12 cellular contexts compared by ENCODE assay signal in the genomic region with DNA sequence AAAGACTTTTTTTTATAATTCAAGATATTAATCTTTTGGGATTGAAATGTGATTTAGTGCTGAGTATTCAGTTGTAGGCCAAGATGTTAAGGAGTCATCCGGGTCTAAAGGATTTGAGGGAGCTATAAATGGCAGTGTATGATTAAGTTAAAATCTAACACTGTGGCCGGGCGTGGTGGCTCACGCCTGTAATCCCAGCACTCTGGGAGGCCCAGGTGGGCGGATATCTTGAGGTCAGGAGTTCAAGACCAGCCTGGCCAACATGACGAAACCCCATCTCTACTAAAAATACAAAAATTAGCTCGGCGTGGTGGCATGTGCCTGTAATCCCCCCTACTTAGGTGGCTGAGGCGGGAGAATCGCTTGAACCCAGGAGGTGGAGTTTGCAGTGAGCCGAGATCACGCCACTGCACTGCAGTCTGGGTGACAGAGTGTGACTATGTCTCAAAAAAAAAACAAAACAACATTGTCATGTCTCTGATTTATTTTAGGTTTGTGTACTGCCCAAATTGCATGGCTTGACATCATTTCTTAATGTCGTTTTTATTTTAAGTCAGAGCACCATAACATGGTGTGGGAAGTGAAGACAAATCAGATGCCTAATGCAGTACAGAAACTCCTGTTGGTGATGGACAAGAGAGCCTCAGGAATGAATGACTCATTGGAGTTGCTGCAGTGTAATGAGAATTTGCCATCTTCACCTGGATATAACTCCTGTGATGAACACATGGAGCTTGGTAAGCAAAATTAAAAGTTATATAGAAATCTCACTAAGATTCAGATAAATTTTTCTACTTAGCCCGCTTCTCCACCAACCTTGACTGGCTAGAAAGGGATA. TPM values are rescaled to one million over a fixed set of nuclear protein-coding genes. Genes with fewer than 3 reads are reported as not detected.
DNase-seq lines count a peak whose midpoint lies in the region; ATAC-seq, FAIRE-seq and TF ChIP-seq lines count a peak whose summit lies in the region.
"Had no signal": no experiment of that assay in that cellular context is flagged by ENCODE, and none has a peak within 500 bp of the region (broad histone marks: within the 10 kb centered on the region; RNA-seq: fewer than 3 reads in every experiment).

No MANE protein-coding gene starts in this region.

- peak overlapping the region; percentile 62 for H3K4me2 ChIP-seq in A549

- peak overlapping the region in 1 of 2 experiments; percentile 68; a peak in 4 of 6 replicates for H3K27ac ChIP-seq in A549

- peak overlapping the region; percentile 94 for H3K27ac Mint-ChIP-seq in activated naive CD8-positive, alpha-beta T cell treated with anti-CD3 and anti-CD28 coated beads, Interleukin-2, amount 50 U/mL, for 24 hours

- TF ChIP-seq POLR2A in A549 (IDR thresholded peaks at IDR 0.05; ENCODE audit: low read length) = no peak
- no peak for TF ChIP-seq POLR2A in H54 (IDR thresholded peaks at IDR 0.05; ENCODE audit: low read depth, low read length)

- peaks cover 63% of the 10 kb centered on the region for H3K4me1 Mint-ChIP-seq in activated naive CD8-positive, alpha-beta T cell treated with anti-CD3 and anti-CD28 coated beads, Interleukin-2, amount 50 U/mL, for 24 hours

- no peaks in the 10 kb centered on the region for H3K9me3 ChIP-seq in A549
- H3K9me3 ChIP-seq: tibial nerve had no signal

- POLR2A ChIA-PET in A549 (lab: Yijun Ruan, JAX) = interaction anchor here (1.0 to 1.2 kb wide), 2 partner anchors 10 to 11 kb away, joined by 7 to 8 read pairs; a partner anchor contains a TSS

- TF ChIP-seq CTCF in A549 (IDR thresholded peaks at IDR 0.05) = no peak

- WGBS in A549 (ENCODE audit: missing lambda C conversion rate) = 82% methylated on average over 13 of the region's 14 CpGs

- TF ChIP-seq RAD21 in A549 (conservative IDR thresholded peaks at IDR 0.05 in 1 of 2, IDR thresholded peaks at IDR 0.05 in 1 of 2) = no peak

- DNase-seq in A549 (ENCODE audit: low read depth in 1 of 2, low spot score in 1 of 2) = peak; percentile 27 to 29
- peak; percentile 7 for DNase-seq in H54 (ENCODE audit: insufficient read length, low spot score)
- peak; percentile 34 for DNase-seq in activated naive CD8-positive, alpha-beta T cell treated with anti-CD3 and anti-CD28 coated beads, Interleukin-2, amount 50 U/mL, for 24 hours
- DNase-seq in iris pigment epithelial cell (ENCODE audit: low read depth) = peak; percentile 74
- DNase-seq in NCI-H510A (lab: John Stamatoyannopoulos, UW) = no peak
- DNase-seq: Karpas-422, NCI-H524 treated with DMSO at 0.1 percent for 48 hours had no signal

- H3K4me1 ChIP-seq in A549 = peaks cover 24% of the 10 kb centered on the region

- TF ChIP-seq EP300 in A549 (IDR thresholded peaks at IDR 0.05) = no peak

- peaks cover 20% of the 10 kb centered on the region for H3K36me3 Mint-ChIP-seq in activated naive CD8-positive, alpha-beta T cell treated with anti-CD3 and anti-CD28 coated beads, Interleukin-2, amount 50 U/mL, for 24 hours (ENCODE audit: low read depth)

- H3K4me3 ChIP-seq in A549 = no peak overlapping the region
- H3K4me3 ChIP-seq: tibial nerve had no signal

- H3K27me3 Mint-ChIP-seq in activated naive CD8-positive, alpha-beta T cell treated with anti-CD3 and anti-CD28 coated beads, Interleukin-2, amount 50 U/mL, for 24 hours = no peaks in the 10 kb centered on the region

- ATAC-seq in A549 (peak; percentile 72 to 73; a peak in 5 of 6 replicates), HG03432 (IDR thresholded peaks at IDR 0.05; ENCODE audit: unreplicated experiment) (no peak), HG02642 (IDR thresholded peaks at IDR 0.05; ENCODE audit: poor library complexity, unreplicated experiment) (no peak), HG02840 (IDR thresholded peaks at IDR 0.05; ENCODE audit: low FRiP score, unreplicated experiment) (no peak)
- peak; percentile 64 for ATAC-seq in activated naive CD8-positive, alpha-beta T cell treated with anti-CD3 and anti-CD28 coated beads, Interleukin-2, amount 50 U/mL, for 24 hours

- CTCF ChIA-PET in A549 (lab: Yijun Ruan, JAX) = interaction anchor here (1.0 kb wide), 1 partner anchor 8 kb away, joined by 3 read pairs; no protein-coding TSS in a partner anchor

- peak overlapping the region; percentile 44 for H3K4me3 Mint-ChIP-seq in activated naive CD8-positive, alpha-beta T cell treated with anti-CD3 and anti-CD28 coated beads, Interleukin-2, amount 50 U/mL, for 24 hours

- FAIRE-seq in A549 (lab: Jason Lieb, UNC) = no peak
- peak; percentile 78 for FAIRE-seq in H54 (lab: Jason Lieb, UNC)
- FAIRE-seq: GM18507 had no signal

- H3K9me3 Mint-ChIP-seq in activated naive CD8-positive, alpha-beta T cell treated with anti-CD3 and anti-CD28 coated beads, Interleukin-2, amount 50 U/mL, for 24 hours = no peaks in the 10 kb centered on the region

TF ChIP-seq in A549, 52 proteins besides CTCF, POLR2A, EP300 and RAD21:
- no peak for TF ChIP-seq HOXB13 (CRISPR knock-in tag; IDR thresholded peaks at IDR 0.05; ENCODE audit: low read depth)
- TF ChIP-seq FOSL2 (IDR thresholded peaks at IDR 0.05) = no peak
- TF ChIP-seq FOSL2 (CRISPR knock-in tag; IDR thresholded peaks at IDR 0.05) = peak; percentile 50
- TF ChIP-seq, protein P1, sequence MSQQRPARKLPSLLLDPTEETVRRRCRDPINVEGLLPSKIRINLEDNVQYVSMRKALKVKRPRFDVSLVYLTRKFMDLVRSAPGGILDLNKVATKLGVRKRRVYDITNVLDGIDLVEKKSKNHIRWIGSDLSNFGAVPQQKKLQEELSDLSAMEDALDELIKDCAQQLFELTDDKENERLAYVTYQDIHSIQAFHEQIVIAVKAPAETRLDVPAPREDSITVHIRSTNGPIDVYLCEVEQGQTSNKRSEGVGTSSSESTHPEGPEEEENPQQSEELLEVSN (IDR thresholded peaks at IDR 0.05; ENCODE audit: borderline replicate concordance, low read depth) = no peak
- TF ChIP-seq CEBPB (IDR thresholded peaks at IDR 0.05) = no peak
- no peak for TF ChIP-seq ESRRA (IDR thresholded peaks at IDR 0.05; ENCODE audit: borderline replicate concordance, low read length)

RNA-seq across cellular contexts. Expression of a gene that starts 10.7 kb away (rescaled TPM):
- polyA plus RNA-seq in A549 (2011; rRNA removed) (52.4 and 60.1 TPM in 2 replicates), A549 (2017; fragmentation: RNase III; extraction: RNeasy Plus Mini Kit Qiagen cat#74134 plus additional on column Dnase treatment) (20.1 to 30.4 TPM (median 28.9 TPM) in 3 replicates)
- polyA plus RNA-seq in A549 (2012; cell fraction: cytosol; rRNA removed) = 7.5 and 10.3 TPM in 2 replicates
- polyA plus RNA-seq in A549 (2012; cell fraction: nucleus; rRNA removed) = 11.1 and 20.2 TPM in 2 replicates
- polyA minus RNA-seq in A549 (2011; rRNA and poly(A)+ RNA removed) = 36.2 and 36.6 TPM in 2 replicates

Comparison
In these comparisons a context has a peak if more than half of its experiments do, and no peak if none do; other contexts are left out.
1. ATAC-seq: peak in A549 (2 of 2) and activated naive CD8-positive, alpha-beta T cell treated with anti-CD3 and anti-CD28 coated beads, Interleukin-2, amount 50 U/mL, for 24 hours (single experiment); none in HG03432 (single experiment), HG02642 (single experiment) and HG02840 (single experiment).